In the genomic region with DNA sequence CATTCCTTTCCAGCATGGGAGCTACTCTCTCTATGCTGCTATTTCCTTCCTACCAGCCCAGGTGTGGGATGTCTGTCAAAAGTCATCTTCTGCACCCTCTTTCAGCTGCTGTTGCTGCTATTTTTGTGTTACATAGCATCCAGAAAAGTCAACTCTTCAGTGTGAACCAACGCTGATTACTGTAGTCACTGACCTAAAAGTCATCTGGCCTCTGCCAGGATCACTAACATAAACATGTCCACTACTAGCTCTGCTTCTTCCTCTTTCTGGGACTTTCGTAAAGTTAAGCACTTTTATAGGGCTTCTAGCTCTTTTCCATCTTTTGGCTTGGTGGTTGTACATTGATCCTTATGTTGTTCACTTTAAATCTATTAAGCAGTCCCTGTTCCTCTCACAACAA, we compare ENCODE assay signal across 10 cellular contexts.
"Had no signal": no experiment of that assay in that cellular context is flagged by ENCODE, and none has a peak within 500 bp of the region (broad histone marks: within the 10 kb centered on the region; RNA-seq: fewer than 3 reads in every experiment).

No MANE protein-coding gene starts in this region.

- H3K27me3 ChIP-seq: transverse colon had no signal

- H3K27ac ChIP-seq: transverse colon, WERI-Rb-1 had no signal

- H3K4me3 ChIP-seq: mucosa of descending colon, transverse colon had no signal

- H3K9me3 ChIP-seq: mucosa of descending colon, transverse colon had no signal

- ATAC-seq: naive thymus-derived CD8-positive, alpha-beta T cell; right cardiac atrium; stimulated activated naive CD8-positive, alpha-beta T cell treated with anti-CD3 and anti-CD28 coated beads, Interleukin-15, Interleukin-2, amounts not matched to agents 100 U/mL and 50 U/mL, for 24 hours had no signal

- DNase-seq: activated CD4-positive, alpha-beta T cell treated with anti-CD3 and anti-CD28 coated beads, Interleukin-2, amount 50 U/mL, for 48 hours; activated naive CD4-positive, alpha-beta T cell treated with anti-CD3 and anti-CD28 coated beads for 36 hours; effector memory CD4-positive, alpha-beta T cell; left colon; mucosa of descending colon; naive thymus-derived CD8-positive, alpha-beta T cell; right cardiac atrium; stimulated activated naive CD8-positive, alpha-beta T cell treated with anti-CD3 and anti-CD28 coated beads, Interleukin-15, Interleukin-2, amounts not matched to agents 100 U/mL and 50 U/mL, for 24 hours; transverse colon; WERI-Rb-1 had no signal

- H3K36me3 ChIP-seq: transverse colon, WERI-Rb-1 had no signal
